8 cellular contexts compared by ENCODE assay signal in genomic region chr1:91883470-91883869, GRCh38. TPM values are rescaled to one million over a fixed set of nuclear protein-coding genes. Genes with fewer than 3 reads are reported as not detected.
DNase-seq lines count a peak whose midpoint lies in the region; ATAC-seq and TF ChIP-seq lines count a peak whose summit lies in the region.

No MANE protein-coding gene starts in this region.

- H3K4me1 Mint-ChIP-seq in HFFc6 (ENCODE audit: low read depth): peaks cover 32% of the 10 kb centered on the region
- H3K4me1 Mint-ChIP-seq in activated T-helper 2 cell treated with anti-CD3 and anti-CD28 coated beads, Interferon-gamma antibody, Interleukin-2, Interleukin-4, amounts not matched to agents 10 μg/mL and 5 μg/mL and 100 μg/mL, durations not matched to agents 14 hours and 24 hours and 36 hours (ENCODE audit: low read depth): peaks cover 46% of the 10 kb centered on the region

- H3K27ac Mint-ChIP-seq in HFFc6: peak overlapping the region; percentile 83; the same call in 1 of the 2 replicates
- H3K27ac Mint-ChIP-seq in activated T-helper 2 cell treated with anti-CD3 and anti-CD28 coated beads, Interferon-gamma antibody, Interleukin-2, Interleukin-4, amounts not matched to agents 10 μg/mL and 5 μg/mL and 100 μg/mL, durations not matched to agents 14 hours and 24 hours and 36 hours: peak overlapping the region; percentile 15

- TF ChIP-seq CTCF in C4-2B (conservative IDR thresholded peaks at IDR 0.05) (peak; percentile 79), HFFc6 (IDR thresholded peaks at IDR 0.05) (peak; percentile 77), kidney epithelial cell (IDR thresholded peaks at IDR 0.05; ENCODE audit: insufficient read depth, low read length, poor library complexity, severe bottlenecking) (peak; percentile 37)

- intact Hi-C loops in activated T-helper 2 cell treated with anti-CD3 and anti-CD28 coated beads, Interferon-gamma antibody, Interleukin-2, Interleukin-4, amounts not matched to agents 10 μg/mL and 5 μg/mL and 100 μg/mL, durations not matched to agents 14 hours and 24 hours and 36 hours (cut with micrococcal nuclease): no loop called here

- peak; percentile 48 for DNase-seq in HFFc6
- DNase-seq in activated T-helper 2 cell treated with anti-CD3 and anti-CD28 coated beads, Interferon-gamma antibody, Interleukin-2, Interleukin-4, amounts not matched to agents 10 μg/mL and 5 μg/mL and 100 μg/mL, durations not matched to agents 14 hours and 24 hours and 36 hours (ENCODE audit: low spot score): no peak
- no peak for DNase-seq in kidney epithelial cell (ENCODE audit: low read depth)
- DNase-seq in NCI-H2029 (lab: John Stamatoyannopoulos, UW): no peak
- DNase-seq in mesenteric fat pad (ENCODE audit: low spot score): no peak
- DNase-seq in stimulated activated naive CD4-positive, alpha-beta T cell treated with Interleukin-2 at 50 U/mL for 16 hours (lab: John Stamatoyannopoulos, UW): no peak

- H3K36me3 Mint-ChIP-seq in HFFc6 (ENCODE audit: low read depth): no peaks in the 10 kb centered on the region
- peaks cover 28% of the 10 kb centered on the region for H3K36me3 Mint-ChIP-seq in activated T-helper 2 cell treated with anti-CD3 and anti-CD28 coated beads, Interferon-gamma antibody, Interleukin-2, Interleukin-4, amounts not matched to agents 10 μg/mL and 5 μg/mL and 100 μg/mL, durations not matched to agents 14 hours and 24 hours and 36 hours (ENCODE audit: low read depth)

- ATAC-seq in HG03439 (IDR thresholded peaks at IDR 0.05; ENCODE audit: unreplicated experiment): no peak

- H3K27me3 ChIP-seq in kidney epithelial cell (ENCODE audit: control insufficient read depth, insufficient read depth, low read length): no peaks in the 10 kb centered on the region

- no peak overlapping the region for H3K4me3 ChIP-seq in kidney epithelial cell (ENCODE audit: low read depth, low read length)

- no peak overlapping the region for H3K27ac ChIP-seq in C4-2B

- no peaks in the 10 kb centered on the region for H3K36me3 ChIP-seq in kidney epithelial cell (ENCODE audit: control insufficient read depth, insufficient read depth, low read length)

- H3K4me3 Mint-ChIP-seq in HFFc6: peak overlapping the region; percentile 95
- H3K4me3 Mint-ChIP-seq in activated T-helper 2 cell treated with anti-CD3 and anti-CD28 coated beads, Interferon-gamma antibody, Interleukin-2, Interleukin-4, amounts not matched to agents 10 μg/mL and 5 μg/mL and 100 μg/mL, durations not matched to agents 14 hours and 24 hours and 36 hours (ENCODE audit: low read depth): peak overlapping the region; percentile 98

- H3K27me3 Mint-ChIP-seq in HFFc6 (ENCODE audit: insufficient read depth): peaks cover 1% of the 10 kb centered on the region
- H3K27me3 Mint-ChIP-seq in activated T-helper 2 cell treated with anti-CD3 and anti-CD28 coated beads, Interferon-gamma antibody, Interleukin-2, Interleukin-4, amounts not matched to agents 10 μg/mL and 5 μg/mL and 100 μg/mL, durations not matched to agents 14 hours and 24 hours and 36 hours (ENCODE audit: low read depth): peaks cover 11% of the 10 kb centered on the region

- no peaks in the 10 kb centered on the region for H3K9me3 Mint-ChIP-seq in HFFc6
- no peaks in the 10 kb centered on the region for H3K9me3 Mint-ChIP-seq in activated T-helper 2 cell treated with anti-CD3 and anti-CD28 coated beads, Interferon-gamma antibody, Interleukin-2, Interleukin-4, amounts not matched to agents 10 μg/mL and 5 μg/mL and 100 μg/mL, durations not matched to agents 14 hours and 24 hours and 36 hours

RNA-seq across cellular contexts. Expression of gene TGFBR3, which starts 2.5 kb away (rescaled TPM):
- total RNA-seq in HFFc6 (2021; fragmentation: NEBNext Ultra II Directional; extraction: Animal tissue kit (Norgen Biotek cat#: 25700)): 10 to 100 TPM in 4 of 6 experiments, 1 to 10 TPM in 2; 5.8 to 21.1 (median 19.0) TPM
- total RNA-seq in activated T-helper 2 cell treated with anti-CD3 and anti-CD28 coated beads, Interferon-gamma antibody, Interleukin-2, Interleukin-4, amounts not matched to agents 10 μg/mL and 5 μg/mL and 100 μg/mL, durations not matched to agents 14 hours and 24 hours and 36 hours: 28.0 and 29.9 TPM in 2 replicates
- total RNA-seq in kidney epithelial cell (4.2 and 5.5 TPM in 2 replicates), mesenteric fat pad (158 TPM)
